ENCODE assay signal across 14 cellular contexts in the genomic region with DNA sequence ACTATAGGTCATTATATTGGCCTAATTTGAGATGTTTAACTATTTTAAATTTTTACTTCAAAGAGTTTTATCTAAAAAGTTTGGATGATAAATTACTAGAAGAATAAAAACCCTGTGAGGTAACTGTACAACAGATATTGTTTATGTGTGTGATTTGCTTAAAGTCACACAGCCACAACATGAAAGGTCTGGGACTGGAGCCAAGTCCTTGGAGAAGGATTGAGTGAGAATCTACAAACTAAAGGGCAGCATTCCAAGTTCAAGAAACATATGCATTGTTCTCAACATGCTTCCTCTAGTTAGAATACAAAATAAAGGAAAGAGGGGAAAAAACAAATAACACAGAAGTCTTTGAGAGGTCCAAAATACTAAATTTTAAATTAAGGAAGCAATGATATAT.
"Had no signal": no experiment of that assay in that cellular context is flagged by ENCODE, and none has a peak within 500 bp of the region (broad histone marks: within the 10 kb centered on the region; RNA-seq: fewer than 3 reads in every experiment).

No MANE protein-coding gene starts in this region.

- H3K36me3 Mint-ChIP-seq: activated CD4-positive, alpha-beta memory T cell treated with anti-CD3 and anti-CD28 coated beads for 36 hours; activated naive CD4-positive, alpha-beta T cell treated with anti-CD3 and anti-CD28 coated beads, Interleukin-2, amount 50 U/mL, for 72 hours; neural progenitor cell had no signal

- H3K27me3 Mint-ChIP-seq: activated CD4-positive, alpha-beta memory T cell treated with anti-CD3 and anti-CD28 coated beads for 36 hours had no signal

- H3K27ac Mint-ChIP-seq: activated CD4-positive, alpha-beta memory T cell treated with anti-CD3 and anti-CD28 coated beads for 36 hours; activated naive CD4-positive, alpha-beta T cell treated with anti-CD3 and anti-CD28 coated beads, Interleukin-2, amount 50 U/mL, for 72 hours; neural progenitor cell had no signal

- H3K4me3 Mint-ChIP-seq: activated CD4-positive, alpha-beta memory T cell treated with anti-CD3 and anti-CD28 coated beads for 36 hours; activated T-cell treated with anti-CD3 and anti-CD28 coated beads, Interleukin-2, amount 50 U/mL, for 4 hours; neural progenitor cell had no signal

- ATAC-seq: activated naive CD4-positive, alpha-beta T cell treated with anti-CD3 and anti-CD28 coated beads, Interleukin-2, amount 50 U/mL, for 72 hours; activated T-cell treated with anti-CD3 and anti-CD28 coated beads, Interleukin-2, amount 50 U/mL, for 4 hours; heart left ventricle; left ventricle myocardium superior; right cardiac atrium had no signal

- H3K9me3 Mint-ChIP-seq: neural progenitor cell had no signal

- DNase-seq: activated CD4-positive, alpha-beta memory T cell treated with anti-CD3 and anti-CD28 coated beads for 36 hours; activated CD4-positive, alpha-beta T cell treated with anti-CD3 and anti-CD28 coated beads for 1 hour; activated effector memory CD4-positive, alpha-beta T cell treated with anti-CD3 and anti-CD28 coated beads, Interleukin-2, amount 50 U/mL, for 16 hours; activated T-cell treated with anti-CD3 and anti-CD28 coated beads, Interleukin-2, amount 50 U/mL, for 4 hours; heart left ventricle; kidney; left ventricle myocardium superior; ovary; right cardiac atrium; small intestine; thyroid gland; uterus had no signal
